ENCODE assay signal across 6 cellular contexts in genomic region chr2:87386063-87386560, GRCh38.
DNase-seq lines count a peak whose midpoint lies in the region; ATAC-seq, FAIRE-seq and TF ChIP-seq lines count a peak whose summit lies in the region.
"Not testable (repeated sequence)": the region's sequence is repeated elsewhere in the genome, so short reads cannot be mapped to it uniquely, and the experiment has no call there.

No MANE protein-coding gene starts in this region.

- POLR2A ChIA-PET in A549 (lab: Yijun Ruan, JAX); HEK293 (lab: Yijun Ruan, JAX); WTC11 (lab: Charles Lee); K562 (lab: Yijun Ruan, JAX); HepG2 (lab: Yijun Ruan, JAX): not testable (repeated sequence)

- H3K27ac ChIP-seq in A549; HEK293 (ENCODE audit: extremely low read depth, low read depth, low read length); Karpas-422 (ENCODE audit: low read length); K562 (ENCODE audit: extremely low read depth, low read depth, low read length); HepG2 (ENCODE audit: extremely low read length, insufficient read depth, low read length): not testable (repeated sequence)

- not testable (repeated sequence) for H3K9ac ChIP-seq in Karpas-422 (ENCODE audit: low read length); K562 (ENCODE audit: insufficient read depth in 1 of 2, low read depth in 2 of 2, low read length in 2 of 2); HepG2 (ENCODE audit: insufficient read depth, low read depth, low read length)

- not testable (repeated sequence) for TF ChIP-seq EP300 in A549 (IDR thresholded peaks at IDR 0.05); K562 (IDR thresholded peaks at IDR 0.05; ENCODE audit: low read length); HepG2 (IDR thresholded peaks at IDR 0.05; ENCODE audit: low read depth in 2 of 2, low read length in 2 of 2); HepG2 (CRISPR knock-in tag; IDR thresholded peaks at IDR 0.05; ENCODE audit: borderline replicate concordance)

- TF ChIP-seq CTCF in A549 (IDR thresholded peaks at IDR 0.05); HEK293 (tag by site-specific recombination; IDR thresholded peaks at IDR 0.05); WTC11 (IDR thresholded peaks at IDR 0.05); K562 (IDR thresholded peaks at IDR 0.05 in 2 of 3, conservative IDR thresholded peaks at IDR 0.05 in 1 of 3; ENCODE audit: insufficient read depth in 2 of 3, low read depth in 1 of 3, low read length in 3 of 3); HepG2 (CRISPR knock-in tag; IDR thresholded peaks at IDR 0.05): not testable (repeated sequence)

- H3K4me1 ChIP-seq in A549; HEK293 (ENCODE audit: control insufficient read depth, insufficient read depth, low read length); Karpas-422 (ENCODE audit: low read length); K562 (replicated peaks in 1 of 2; ENCODE audit: control insufficient read depth in 2 of 2, insufficient read depth in 2 of 2, low read length in 2 of 2); HepG2 (ENCODE audit: insufficient read depth, low read length): not testable (repeated sequence)

- not testable (repeated sequence) for H3K4me3 ChIP-seq in A549; HEK293 (ENCODE audit: low read depth, low read length); Karpas-422 (ENCODE audit: low read length); K562; HepG2 (replicated peaks in 1 of 3; ENCODE audit: insufficient read depth in 1 of 3, low read depth in 2 of 3, low read length in 3 of 3)

- not testable (repeated sequence) for H3K4me1 Mint-ChIP-seq in WTC11

- not testable (repeated sequence) for ATAC-seq in A549, WTC11, K562, HepG2

- not testable (repeated sequence) for H3K9me1 ChIP-seq in K562 (ENCODE audit: control insufficient read depth, insufficient read depth, low read length)

- H3K79me2 ChIP-seq in Karpas-422 (ENCODE audit: low read length); K562 (ENCODE audit: control insufficient read depth, insufficient read depth, low read length); HepG2 (ENCODE audit: insufficient read depth, low read length): not testable (repeated sequence)

- H3K9me3 ChIP-seq in A549; HEK293 (ENCODE audit: control insufficient read depth, insufficient read depth, low read depth, low read length); Karpas-422 (ENCODE audit: low read length); K562 (replicated peaks; ENCODE audit: control insufficient read depth, insufficient read depth, low read depth, low read length); HepG2 (ENCODE audit: low read length): not testable (repeated sequence)

- intact Hi-C loops in K562 (cut with micrococcal nuclease); HepG2 (cut with micrococcal nuclease; ENCODE audit: unreplicated experiment): not testable (repeated sequence)

- not testable (repeated sequence) for BruUV-seq in K562 (replicated peaks; lab: Mats Ljungman, UMichigan); HepG2 (replicated peaks; lab: Mats Ljungman, UMichigan)

- DNase-seq in A549 (ENCODE audit: low read depth in 1 of 2, low spot score in 1 of 2); WTC11 (ENCODE audit: low spot score); K562 (ENCODE audit: extremely low read depth in 1 of 4, low spot score in 3 of 4); HepG2 (ENCODE audit: low spot score): not testable (repeated sequence)
- DNase-seq in Karpas-422, result peak; percentile 36

- H3K9me3 Mint-ChIP-seq in WTC11, result not testable (repeated sequence)

- H3K4me3 Mint-ChIP-seq in WTC11, result not testable (repeated sequence)

- TF ChIP-seq RAD21 in A549 (conservative IDR thresholded peaks at IDR 0.05 in 1 of 2, IDR thresholded peaks at IDR 0.05 in 1 of 2); K562 (CRISPR knock-in tag; conservative IDR thresholded peaks at IDR 0.05 in 1 of 2, IDR thresholded peaks at IDR 0.05 in 1 of 2); HepG2 (CRISPR knock-in tag; IDR thresholded peaks at IDR 0.05): not testable (repeated sequence)

- not testable (repeated sequence) for H3K36me3 Mint-ChIP-seq in WTC11

- CTCF ChIA-PET in A549 (lab: Yijun Ruan, JAX); HEK293 (lab: Yijun Ruan, JAX); WTC11 (lab: Charles Lee); K562 (lab: Yijun Ruan, JAX; ENCODE audit: low intra/inter-chr PET ratio); HepG2 (lab: Yijun Ruan, JAX; ENCODE audit: low intra/inter-chr PET ratio, low total read pairs): not testable (repeated sequence)

- not testable (repeated sequence) for H3K27ac Mint-ChIP-seq in WTC11

- not testable (repeated sequence) for H2AFZ ChIP-seq in Karpas-422 (ENCODE audit: low read length); K562 (ENCODE audit: low read depth, low read length); HepG2 (ENCODE audit: low read length)

- not testable (repeated sequence) for H3K4me2 ChIP-seq in A549; Karpas-422 (ENCODE audit: low read depth, low read length, poor library complexity, severe bottlenecking); K562 (ENCODE audit: insufficient read depth, low read length); HepG2 (ENCODE audit: low read depth, low read length)

- not testable (repeated sequence) for H4K20me1 ChIP-seq in Karpas-422 (ENCODE audit: insufficient read depth, low read depth, low read length); K562 (replicated peaks; ENCODE audit: control insufficient read depth, insufficient read depth, low read length); HepG2 (ENCODE audit: insufficient read depth, low read length)

- not testable (repeated sequence) for H3K27me3 ChIP-seq in Karpas-422 (ENCODE audit: low read length); K562 (ENCODE audit: control insufficient read depth in 2 of 2, insufficient read depth in 2 of 2, low read length in 2 of 2); HepG2 (ENCODE audit: control insufficient read depth in 1 of 2, insufficient read depth in 2 of 2, low read length in 2 of 2)

- FAIRE-seq in A549 (lab: Jason Lieb, UNC); K562 (lab: Jason Lieb, UNC); HepG2 (lab: Jason Lieb, UNC): not testable (repeated sequence)

- not testable (repeated sequence) for TF ChIP-seq POLR2A in A549 (IDR thresholded peaks at IDR 0.05; ENCODE audit: low read length); K562 (conservative IDR thresholded peaks at IDR 0.05); HepG2 (IDR thresholded peaks at IDR 0.05; ENCODE audit: insufficient read depth in 1 of 2, low read depth in 2 of 2, low read length in 2 of 2)

- in situ Hi-C loops in K562 (cut with MboI); HepG2 (cut with HindIII; ENCODE audit: extremely low pct_ligation_motif_present, low pct_unique_long_range_greater_than_20kb): not testable (repeated sequence)

- not testable (repeated sequence) for H3K9me2 ChIP-seq in Karpas-422 (replicated peaks; ENCODE audit: insufficient read depth, low read length)

- H3K36me3 ChIP-seq in HEK293 (ENCODE audit: control insufficient read depth in 2 of 2, insufficient read depth in 1 of 2, low read length in 2 of 2); Karpas-422 (ENCODE audit: insufficient read depth, low read length); K562 (ENCODE audit: control insufficient read depth, insufficient read depth, low read length); HepG2 (replicated peaks in 1 of 2; ENCODE audit: control insufficient read depth in 1 of 2, insufficient read depth in 2 of 2, low read length in 2 of 2): not testable (repeated sequence)

- not testable (repeated sequence) for H3K27me3 Mint-ChIP-seq in WTC11 (ENCODE audit: low read depth)

- WGBS in A549 (ENCODE audit: missing lambda C conversion rate), result 47% methylated on average over 6 of the region's 7 CpGs
- WGBS in K562 (ENCODE audit: insufficient coverage, low coverage, missing lambda C conversion rate), result 18% methylated on average over 4 of the region's 7 CpGs
- 39% methylated on average over 6 of the region's 7 CpGs for WGBS in HepG2 (ENCODE audit: low lambda C conversion rate)

TF ChIP-seq in A549, 52 proteins besides CTCF, POLR2A, EP300 and RAD21:
- peak; percentile 72; the same call in 1 of the 2 replicates for TF ChIP-seq KDM1A (IDR thresholded peaks at IDR 0.05; ENCODE audit: low read depth)

TF ChIP-seq in HEK293, 187 proteins besides CTCF, POLR2A, EP300 and RAD21:
- peak; percentile 58 for TF ChIP-seq ZNF146 (tag by site-specific recombination; IDR thresholded peaks at IDR 0.05)

TF ChIP-seq in WTC11, 78 proteins besides CTCF, POLR2A, EP300 and RAD21:
- peak; percentile 66; the same call in 1 of the 2 replicates for TF ChIP-seq GTF2I (CRISPR knock-in tag; conservative IDR thresholded peaks at IDR 0.05)

TF ChIP-seq in K562, 482 proteins besides CTCF, POLR2A, EP300 and RAD21 (continues in another document):
- TF ChIP-seq RBM25 (IDR thresholded peaks at IDR 0.05; ENCODE audit: low read depth, low read length, severe bottlenecking) (peak; percentile 48), BCOR (IDR thresholded peaks at IDR 0.05) (peak; percentile 76), KDM1A (IDR thresholded peaks at IDR 0.05) (0 out of 4 replicates have a peak, but pooled peaks of 1 of the 2 experiments have one; percentile 30)
